Comparison of ENCODE assay signal across 1 cellular context in the genomic region with DNA sequence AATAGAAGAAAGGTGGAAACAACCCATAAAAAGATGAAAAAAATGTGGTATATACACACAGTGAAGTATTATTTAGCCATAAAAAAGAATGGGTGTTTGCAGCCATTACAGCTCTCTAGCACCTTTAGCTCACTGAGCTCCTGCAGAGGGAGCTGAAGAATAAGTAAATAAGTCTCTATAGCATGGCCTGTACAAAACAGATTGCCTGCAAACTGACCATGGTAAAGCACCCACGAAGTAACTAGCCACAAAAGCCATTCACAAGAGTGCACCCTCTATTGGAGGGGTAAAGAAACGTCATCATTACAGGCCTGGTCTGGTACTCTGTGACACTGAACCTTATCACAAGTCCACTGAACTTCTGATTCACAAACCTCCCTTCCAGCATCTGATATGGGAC.
TF ChIP-seq lines count a peak whose summit lies in the region.

No MANE protein-coding gene starts in this region.

TF ChIP-seq in GM23338, 12 proteins besides CTCF, POLR2A, EP300 and RAD21 (continued from another document):
- TF ChIP-seq, protein P1, sequence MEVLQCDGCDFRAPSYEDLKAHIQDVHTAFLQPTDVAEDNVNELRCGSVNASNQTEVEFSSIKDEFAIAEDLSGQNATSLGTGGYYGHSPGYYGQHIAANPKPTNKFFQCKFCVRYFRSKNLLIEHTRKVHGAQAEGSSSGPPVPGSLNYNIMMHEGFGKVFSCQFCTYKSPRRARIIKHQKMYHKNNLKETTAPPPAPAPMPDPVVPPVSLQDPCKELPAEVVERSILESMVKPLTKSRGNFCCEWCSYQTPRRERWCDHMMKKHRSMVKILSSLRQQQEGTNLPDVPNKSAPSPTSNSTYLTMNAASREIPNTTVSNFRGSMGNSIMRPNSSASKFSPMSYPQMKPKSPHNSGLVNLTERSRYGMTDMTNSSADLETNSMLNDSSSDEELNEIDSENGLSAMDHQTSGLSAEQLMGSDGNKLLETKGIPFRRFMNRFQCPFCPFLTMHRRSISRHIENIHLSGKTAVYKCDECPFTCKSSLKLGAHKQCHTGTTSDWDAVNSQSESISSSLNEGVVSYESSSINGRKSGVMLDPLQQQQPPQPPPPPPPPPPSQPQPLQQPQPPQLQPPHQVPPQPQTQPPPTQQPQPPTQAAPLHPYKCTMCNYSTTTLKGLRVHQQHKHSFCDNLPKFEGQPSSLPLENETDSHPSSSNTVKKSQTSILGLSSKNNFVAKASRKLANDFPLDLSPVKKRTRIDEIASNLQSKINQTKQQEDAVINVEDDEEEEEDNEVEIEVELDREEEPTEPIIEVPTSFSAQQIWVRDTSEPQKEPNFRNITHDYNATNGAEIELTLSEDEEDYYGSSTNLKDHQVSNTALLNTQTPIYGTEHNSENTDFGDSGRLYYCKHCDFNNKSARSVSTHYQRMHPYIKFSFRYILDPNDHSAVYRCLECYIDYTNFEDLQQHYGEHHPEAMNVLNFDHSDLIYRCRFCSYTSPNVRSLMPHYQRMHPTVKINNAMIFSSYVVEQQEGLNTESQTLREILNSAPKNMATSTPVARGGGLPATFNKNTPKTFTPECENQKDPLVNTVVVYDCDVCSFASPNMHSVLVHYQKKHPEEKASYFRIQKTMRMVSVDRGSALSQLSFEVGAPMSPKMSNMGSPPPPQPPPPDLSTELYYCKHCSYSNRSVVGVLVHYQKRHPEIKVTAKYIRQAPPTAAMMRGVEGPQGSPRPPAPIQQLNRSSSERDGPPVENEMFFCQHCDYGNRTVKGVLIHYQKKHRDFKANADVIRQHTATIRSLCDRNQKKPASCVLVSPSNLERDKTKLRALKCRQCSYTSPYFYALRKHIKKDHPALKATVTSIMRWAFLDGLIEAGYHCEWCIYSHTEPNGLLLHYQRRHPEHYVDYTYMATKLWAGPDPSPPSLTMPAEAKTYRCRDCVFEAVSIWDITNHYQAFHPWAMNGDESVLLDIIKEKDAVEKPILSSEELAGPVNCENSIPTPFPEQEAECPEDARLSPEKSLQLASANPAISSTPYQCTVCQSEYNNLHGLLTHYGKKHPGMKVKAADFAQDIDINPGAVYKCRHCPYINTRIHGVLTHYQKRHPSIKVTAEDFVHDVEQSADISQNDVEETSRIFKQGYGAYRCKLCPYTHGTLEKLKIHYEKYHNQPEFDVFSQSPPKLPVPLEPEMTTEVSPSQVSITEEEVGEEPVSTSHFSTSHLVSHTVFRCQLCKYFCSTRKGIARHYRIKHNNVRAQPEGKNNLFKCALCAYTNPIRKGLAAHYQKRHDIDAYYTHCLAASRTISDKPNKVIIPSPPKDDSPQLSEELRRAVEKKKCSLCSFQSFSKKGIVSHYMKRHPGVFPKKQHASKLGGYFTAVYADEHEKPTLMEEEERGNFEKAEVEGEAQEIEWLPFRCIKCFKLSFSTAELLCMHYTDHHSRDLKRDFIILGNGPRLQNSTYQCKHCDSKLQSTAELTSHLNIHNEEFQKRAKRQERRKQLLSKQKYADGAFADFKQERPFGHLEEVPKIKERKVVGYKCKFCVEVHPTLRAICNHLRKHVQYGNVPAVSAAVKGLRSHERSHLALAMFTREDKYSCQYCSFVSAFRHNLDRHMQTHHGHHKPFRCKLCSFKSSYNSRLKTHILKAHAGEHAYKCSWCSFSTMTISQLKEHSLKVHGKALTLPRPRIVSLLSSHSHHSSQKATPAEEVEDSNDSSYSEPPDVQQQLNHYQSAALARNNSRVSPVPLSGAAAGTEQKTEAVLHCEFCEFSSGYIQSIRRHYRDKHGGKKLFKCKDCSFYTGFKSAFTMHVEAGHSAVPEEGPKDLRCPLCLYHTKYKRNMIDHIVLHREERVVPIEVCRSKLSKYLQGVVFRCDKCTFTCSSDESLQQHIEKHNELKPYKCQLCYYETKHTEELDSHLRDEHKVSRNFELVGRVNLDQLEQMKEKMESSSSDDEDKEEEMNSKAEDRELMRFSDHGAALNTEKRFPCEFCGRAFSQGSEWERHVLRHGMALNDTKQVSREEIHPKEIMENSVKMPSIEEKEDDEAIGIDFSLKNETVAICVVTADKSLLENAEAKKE (CRISPR knock-in tag; IDR thresholded peaks at IDR 0.05) = no peak
- no peak for TF ChIP-seq JUNB (IDR thresholded peaks at IDR 0.05; ENCODE audit: unreplicated experiment)
- no peak for TF ChIP-seq ZNF331 (CRISPR knock-in tag; IDR thresholded peaks at IDR 0.05; ENCODE audit: low read depth)
- TF ChIP-seq STAT1 (IDR thresholded peaks at IDR 0.05; ENCODE audit: unreplicated experiment) = no peak
- no peak for TF ChIP-seq CREB1 (CRISPR knock-in tag; IDR thresholded peaks at IDR 0.05; ENCODE audit: low read depth)
- TF ChIP-seq EZH2phosphoT487 (IDR thresholded peaks at IDR 0.05; ENCODE audit: unreplicated experiment) = no peak
- TF ChIP-seq, protein P2, sequence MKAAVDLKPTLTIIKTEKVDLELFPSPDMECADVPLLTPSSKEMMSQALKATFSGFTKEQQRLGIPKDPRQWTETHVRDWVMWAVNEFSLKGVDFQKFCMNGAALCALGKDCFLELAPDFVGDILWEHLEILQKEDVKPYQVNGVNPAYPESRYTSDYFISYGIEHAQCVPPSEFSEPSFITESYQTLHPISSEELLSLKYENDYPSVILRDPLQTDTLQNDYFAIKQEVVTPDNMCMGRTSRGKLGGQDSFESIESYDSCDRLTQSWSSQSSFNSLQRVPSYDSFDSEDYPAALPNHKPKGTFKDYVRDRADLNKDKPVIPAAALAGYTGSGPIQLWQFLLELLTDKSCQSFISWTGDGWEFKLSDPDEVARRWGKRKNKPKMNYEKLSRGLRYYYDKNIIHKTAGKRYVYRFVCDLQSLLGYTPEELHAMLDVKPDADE (IDR thresholded peaks at IDR 0.05) = no peak
